17 cellular contexts compared by ENCODE assay signal in the genomic region with DNA sequence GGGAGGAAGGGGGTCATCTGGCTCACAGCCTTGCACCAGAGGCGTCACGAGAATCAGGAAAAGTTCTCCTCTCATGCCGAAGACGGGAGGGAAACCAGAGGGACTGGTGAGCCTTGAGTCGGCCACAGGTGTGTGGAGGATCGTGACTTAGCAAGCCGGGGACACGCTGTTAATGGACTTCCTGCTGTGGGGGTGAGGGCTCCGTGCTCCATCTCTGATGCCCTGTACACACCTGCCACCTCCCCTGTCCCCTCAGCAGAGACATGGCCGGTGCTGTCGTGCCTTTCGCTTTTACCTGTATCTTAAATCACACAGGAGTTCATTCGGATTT.
"Had no signal": no experiment of that assay in that cellular context is flagged by ENCODE, and none has a peak within 500 bp of the region (broad histone marks: within the 10 kb centered on the region; RNA-seq: fewer than 3 reads in every experiment).

No MANE protein-coding gene starts in this region.

- H3K4me3 ChIP-seq: colonic mucosa, esophagus muscularis mucosa, left ventricle myocardium inferior, ovary, sigmoid colon, thyroid gland had no signal

- H3K27me3 Mint-ChIP-seq: natural killer cell treated with Interleukin-12 subunit alpha and Interleukin-12 subunit beta and Interleukin-15 and Interleukin-18, amount 100 ng/mL, for 72 hours had no signal

- H3K9me3 Mint-ChIP-seq: activated naive CD4-positive, alpha-beta T cell treated with anti-CD3 and anti-CD28 coated beads, Interleukin-2, amount 50 U/mL, for 72 hours; natural killer cell treated with Interleukin-12 subunit alpha and Interleukin-12 subunit beta and Interleukin-15 and Interleukin-18, amount 100 ng/mL, for 72 hours had no signal

- H3K9me3 ChIP-seq: colonic mucosa, esophagus muscularis mucosa, left ventricle myocardium inferior, ovary, sigmoid colon, thyroid gland had no signal

- H3K27ac Mint-ChIP-seq: natural killer cell treated with Interleukin-12 subunit alpha and Interleukin-12 subunit beta and Interleukin-15 and Interleukin-18, amount 100 ng/mL, for 72 hours had no signal

- FAIRE-seq: urothelium cell line had no signal

- H3K27ac ChIP-seq: colonic mucosa, esophagus muscularis mucosa, left ventricle myocardium inferior, ovary, sigmoid colon, thyroid gland had no signal

- ATAC-seq: activated naive CD4-positive, alpha-beta T cell treated with anti-CD3 and anti-CD28 coated beads, Interleukin-2, amount 50 U/mL, for 72 hours; natural killer cell treated with Interleukin-12 subunit alpha and Interleukin-12 subunit beta and Interleukin-15 and Interleukin-18, amount 100 ng/mL, for 72 hours had no signal

- DNase-seq: activated CD4-positive, alpha-beta T cell treated with anti-CD3 and anti-CD28 coated beads, Interleukin-2, amount 50 U/mL, for 48 hours; activated gamma-delta T cell; activated T-cell treated with anti-CD3 and anti-CD28 coated beads, Interleukin-2, amount 50 U/mL, for 48 hours; caudate nucleus; colonic mucosa; hypothalamus; left ventricle myocardium inferior; mesenchymal stem cell; ovary; sigmoid colon; stimulated activated CD4-positive, alpha-beta T cell treated with anti-CD3 and anti-CD28 coated beads, Interleukin-1b, Interleukin-23, amount 100 ng/mL, for 48 hours; T-helper 1 cell; thyroid gland had no signal

- H3K27me3 ChIP-seq: colonic mucosa, esophagus muscularis mucosa, ovary, sigmoid colon, thyroid gland had no signal

- H3K4me1 ChIP-seq: colonic mucosa, sigmoid colon had no signal

- H3K36me3 ChIP-seq: colonic mucosa, ovary, thyroid gland had no signal

- H3K4me3 Mint-ChIP-seq: natural killer cell treated with Interleukin-12 subunit alpha and Interleukin-12 subunit beta and Interleukin-15 and Interleukin-18, amount 100 ng/mL, for 72 hours had no signal
